ENCODE assay signal across 9 cellular contexts in genomic region chr1:24966724-24967346, GRCh38.
A peak's percentile ranks its signal among the peaks of the same experiment; 100 is the strongest.
DNase-seq lines count a peak whose midpoint lies in the region; ATAC-seq and TF ChIP-seq lines count a peak whose summit lies in the region.
"Had no signal": no experiment of that assay in that cellular context is flagged by ENCODE, and none has a peak within 500 bp of the region (broad histone marks: within the 10 kb centered on the region; RNA-seq: fewer than 3 reads in every experiment).

No MANE protein-coding gene starts in this region.

- H3K4me3 ChIP-seq in RWPE2 (ENCODE audit: severe bottlenecking), result no peak overlapping the region
- no peak overlapping the region for H3K4me3 ChIP-seq in adipocyte (ENCODE audit: low read length)
- H3K4me3 ChIP-seq: right atrium auricular region had no signal

- H3K27me3 ChIP-seq in RWPE2 (ENCODE audit: insufficient read depth, poor library complexity, severe bottlenecking) (no peaks in the 10 kb centered on the region), adipocyte (replicated peaks; ENCODE audit: control insufficient read depth, insufficient read depth, low read length) (peaks cover 23% of the 10 kb centered on the region)
- H3K27me3 ChIP-seq: right atrium auricular region had no signal

- ATAC-seq in RWPE2 (ENCODE audit: low read depth) (peak; percentile 47; the same call in 2 of the 3 replicates), HG03520 (IDR thresholded peaks at IDR 0.05; ENCODE audit: unreplicated experiment) (no peak), HG03045 (IDR thresholded peaks at IDR 0.05; ENCODE audit: unreplicated experiment) (no peak)

- H3K36me3 ChIP-seq in RWPE2 (ENCODE audit: low read depth) (no peaks in the 10 kb centered on the region), adipocyte (ENCODE audit: control insufficient read depth, insufficient read depth, low read length, severe bottlenecking) (no peaks in the 10 kb centered on the region)
- H3K36me3 ChIP-seq: right atrium auricular region had no signal

- no peak overlapping the region for H3K9ac ChIP-seq in adipocyte (ENCODE audit: low read length)

- H3K4me1 ChIP-seq in RWPE2 (ENCODE audit: insufficient read depth, poor library complexity, severe bottlenecking) (peaks cover 4% of the 10 kb centered on the region), adipocyte (ENCODE audit: control insufficient read depth, insufficient read depth, low read length) (peaks cover 6% of the 10 kb centered on the region)
- H3K4me1 ChIP-seq: right atrium auricular region had no signal

- H3K9me3 ChIP-seq in RWPE2 (ENCODE audit: severe bottlenecking) (no peaks in the 10 kb centered on the region), adipocyte (ENCODE audit: control insufficient read depth, low read length) (no peaks in the 10 kb centered on the region)
- H3K9me3 ChIP-seq: right atrium auricular region had no signal

- TF ChIP-seq CTCF in GM10248 (IDR thresholded peaks at IDR 0.05; ENCODE audit: control extremely low read depth, extremely low read depth, low read depth, missing control alignments) (no peak), RWPE2 (IDR thresholded peaks at IDR 0.05; ENCODE audit: poor library complexity, severe bottlenecking) (no peak)

- peak; percentile 79 for DNase-seq in GM10248 (ENCODE audit: extremely low spot score)
- peak; percentile 67 for DNase-seq in RWPE2 (ENCODE audit: low spot score)
- DNase-seq in adipocyte (ENCODE audit: low read depth), result peak; percentile 15
- DNase-seq in stimulated activated CD4-positive, alpha-beta T cell treated with anti-CD3 and anti-CD28 coated beads, Interleukin-15, amount 100 ng/mL, for 24 hours, result peak; percentile 93
- DNase-seq in retina, result no peak
- DNase-seq in effector CD8-positive, alpha-beta T cell (lab: John Stamatoyannopoulos, UW), result no peak

- POLR2A ChIA-PET in GM10248 (lab: Yijun Ruan, JAX), result interaction anchor here (1.0 to 2.5 kb wide), 3 partner anchors 56 to 67 kb away, joined by 4 to 8 read pairs (median 8); no protein-coding TSS in a partner anchor

- CTCF ChIA-PET in GM10248 (lab: Yijun Ruan, JAX), result interaction anchor here (0.9 to 8.1 kb wide), 10 partner anchors 14 to 278 kb away, joined by 3 to 63 read pairs (median 4); no protein-coding TSS in a partner anchor

- no peak overlapping the region for H3K27ac ChIP-seq in RWPE2 (ENCODE audit: poor library complexity, severe bottlenecking)
- H3K27ac ChIP-seq: right atrium auricular region had no signal

Comparison
In these comparisons a context has a peak if more than half of its experiments do, and no peak if none do; other contexts are left out.
1. DNase-seq: peak in GM10248 (single experiment), RWPE2 (single experiment), adipocyte (single experiment) and stimulated activated CD4-positive, alpha-beta T cell treated with anti-CD3 and anti-CD28 coated beads, Interleukin-15, amount 100 ng/mL, for 24 hours (single experiment); none in retina (single experiment) and effector CD8-positive, alpha-beta T cell (single experiment).